8 cellular contexts compared by ENCODE assay signal in the genomic region with DNA sequence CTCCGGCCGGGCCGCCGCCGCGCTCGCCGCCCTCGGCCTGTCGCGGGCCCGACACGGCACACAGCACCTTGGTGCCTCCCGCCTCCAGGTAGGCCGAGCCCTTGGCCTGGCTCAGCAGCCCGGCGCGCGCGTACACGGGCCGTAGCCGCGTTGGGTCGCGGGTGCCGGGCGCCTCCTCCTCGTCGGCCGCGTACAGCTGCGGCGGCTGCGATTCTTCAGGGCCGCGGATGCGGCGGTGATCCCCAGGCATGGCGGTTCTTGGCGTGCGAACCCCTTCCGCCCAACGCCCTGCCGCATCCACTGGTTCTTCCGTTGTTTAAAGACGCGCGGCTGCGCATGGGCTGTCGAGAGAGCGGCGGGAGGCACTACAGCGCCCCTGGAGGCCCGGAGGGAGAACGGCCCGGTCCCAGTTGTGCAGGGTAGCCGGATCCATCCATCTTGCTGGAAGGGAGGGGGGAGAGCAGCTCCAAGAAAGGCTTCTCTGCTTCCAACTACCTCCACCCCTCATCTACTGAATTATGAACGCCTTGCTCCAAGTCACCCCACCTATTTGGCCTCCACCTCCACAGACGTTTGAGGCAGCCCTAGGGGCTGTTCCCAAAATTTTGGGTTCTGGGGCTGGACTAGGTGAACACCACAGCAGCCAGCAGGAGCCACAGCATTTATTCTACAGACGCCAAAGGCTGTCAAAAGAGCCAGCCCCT. TPM values are rescaled to one million over a fixed set of nuclear protein-coding genes. Genes with fewer than 3 reads are reported as not detected.
DNase-seq lines count a peak whose midpoint lies in the region; ATAC-seq and TF ChIP-seq lines count a peak whose summit lies in the region.

A gene (minus strand): TSS at position 290 of the 704 bp plus-strand sequence. CDS start 40 bp downstream, at position 250.

- H3K36me3 Mint-ChIP-seq in T-cell (peaks cover 16% of the 10 kb centered on the region), progenitor cell of endocrine pancreas (ENCODE audit: insufficient read depth) (peaks cover 14% of the 10 kb centered on the region)

- peak within 1 kb of the TSS in 2 of 4 donors; percentile 43 to 97 for H3K4me3 ChIP-seq in adrenal gland
- peak within 1 kb of the TSS; percentile 74 for H3K4me3 ChIP-seq in upper lobe of right lung

- H3K9me3 ChIP-seq in adrenal gland (replicated peaks in 1 of 3) (no peaks in the 10 kb centered on the region), upper lobe of right lung (no peaks in the 10 kb centered on the region)

- H3K27me3 Mint-ChIP-seq in T-cell (no peaks in the 10 kb centered on the region), progenitor cell of endocrine pancreas (no peaks in the 10 kb centered on the region)

- no peaks in the 10 kb centered on the region for H3K9me3 Mint-ChIP-seq in T-cell
- no peaks in the 10 kb centered on the region for H3K9me3 Mint-ChIP-seq in progenitor cell of endocrine pancreas (ENCODE audit: low read depth)

- H3K27me3 ChIP-seq in adrenal gland (no peaks in the 10 kb centered on the region), upper lobe of right lung (no peaks in the 10 kb centered on the region)

- POLR2A ChIA-PET in T-cell (lab: Charles Lee): interaction anchor here in 1 of 2 donors (1.1 kb wide), 1 partner anchor 65 kb away, joined by 4 read pairs; no protein-coding TSS in a partner anchor

- in situ Hi-C loops in GM13977 (cut with MboI; ENCODE audit: low pct_unique_long_range_greater_than_20kb, low sequenced_read_pairs, unreplicated experiment): no loop called here

- ATAC-seq in HG02884 (IDR thresholded peaks at IDR 0.05; ENCODE audit: unreplicated experiment) (peak; percentile 89), T-cell (replicated peaks in 1 of 4) (peak; percentile 89 to 93 (median 90)), left cardiac atrium (peak; percentile 95 to 98), upper lobe of right lung (peak; percentile 99)

- H3K27ac Mint-ChIP-seq in T-cell: peak within 1 kb of the TSS; percentile 91 to 94
- H3K27ac Mint-ChIP-seq in progenitor cell of endocrine pancreas: peak within 1 kb of the TSS; percentile 96

- H3K27ac ChIP-seq in adrenal gland (peak within 1 kb of the TSS in 4 of 5 donors; percentile 80 to 99 (median 85)), upper lobe of right lung (peak within 1 kb of the TSS; percentile 83)

- CTCF ChIA-PET in T-cell (lab: Charles Lee): interaction anchor here in 1 of 2 donors (1.0 kb wide), 1 partner anchor 47 kb away, joined by 4 read pairs; a partner anchor contains a TSS

- H3K4me1 Mint-ChIP-seq in T-cell: peaks cover 19 to 32% (median 28%) of the 10 kb centered on the region in 3 donors
- peaks cover 6% of the 10 kb centered on the region for H3K4me1 Mint-ChIP-seq in progenitor cell of endocrine pancreas (ENCODE audit: low read depth)

- H3K36me3 ChIP-seq in adrenal gland (replicated peaks in 1 of 2) (peaks cover 0 to 45% of the 10 kb centered on the region in 2 donors), upper lobe of right lung (peaks cover 55% of the 10 kb centered on the region)

- DNase-seq in GM13977 (ENCODE audit: low spot score) (peak; percentile 96), NCI-H146 (lab: John Stamatoyannopoulos, UW) (peak; percentile 91), T-cell (peak; percentile 85 to 95 (median 91)), adrenal gland (peak; percentile 89 to 94 (median 92)), left cardiac atrium (peak; percentile 94), progenitor cell of endocrine pancreas (ENCODE audit: low spot score, unreplicated experiment) (peak; percentile 80), upper lobe of right lung (peak; percentile 95)

- H3K4me3 Mint-ChIP-seq in T-cell (peak within 1 kb of the TSS; percentile 85 to 90 (median 88)), progenitor cell of endocrine pancreas (ENCODE audit: low read depth) (peak within 1 kb of the TSS; percentile 85)

- 1 to 4% (median 2%) methylated on average over 15 to 61 of the region's 61 CpGs for WGBS in adrenal gland, 4 donors

- H3K4me1 ChIP-seq in adrenal gland (replicated peaks in 1 of 2) (peaks cover 12 to 23% of the 10 kb centered on the region in 2 donors), upper lobe of right lung (peaks cover 22% of the 10 kb centered on the region)

- peak; percentile 77 to 86 for TF ChIP-seq POLR2A in adrenal gland (IDR thresholded peaks at IDR 0.05)

- intact Hi-C loops in adrenal gland (cut with DNase I): loop anchor here in 1 of 2 donors (10.0 kb wide), 1 partner anchor 97 kb away; no protein-coding TSS in a partner anchor
- intact Hi-C loops in left cardiac atrium (cut with DNase I): no loop called here
- intact Hi-C loops in upper lobe of right lung (cut with DNase I): no loop called here

- TF ChIP-seq CTCF in GM13977 (IDR thresholded peaks at IDR 0.05; ENCODE audit: extremely low read depth, insufficient read depth, missing control alignments) (peak; percentile 96), adrenal gland (IDR thresholded peaks at IDR 0.05) (peak; percentile 87 to 95 (median 92)), progenitor cell of endocrine pancreas (IDR thresholded peaks at IDR 0.05; ENCODE audit: unreplicated experiment) (peak; percentile 93), upper lobe of right lung (IDR thresholded peaks at IDR 0.05) (peak; percentile 93)

RNA-seq across cellular contexts. Expression of the gene that starts here (rescaled TPM):
- total RNA-seq in T-cell (10 to 100 TPM; 32.0 to 35.7 (median 35.4) TPM), adrenal gland (10 to 100 TPM; 20.7 to 49.6 (median 30.5) TPM), left cardiac atrium (10 to 100 TPM; 12.6 to 18.8 TPM), progenitor cell of endocrine pancreas (29.1 and 29.5 TPM in 2 replicates), upper lobe of right lung (22.1 TPM)
- polyA plus RNA-seq in adrenal gland: 10 to 100 TPM; 12.0 to 17.5 (median 12.6) TPM
